17 cellular contexts compared by ENCODE assay signal in genomic region chr20:32319100-32319499, GRCh38.
"Had no signal": no experiment of that assay in that cellular context is flagged by ENCODE, and none has a peak within 500 bp of the region (broad histone marks: within the 10 kb centered on the region; RNA-seq: fewer than 3 reads in every experiment).

No MANE protein-coding gene starts in this region.

- H3K4me1 Mint-ChIP-seq: nephron progenitor cell had no signal

- H3K4me1 ChIP-seq: right atrium auricular region, tibial artery had no signal

- H3K9me3 ChIP-seq: right atrium auricular region, tibial artery had no signal

- ATAC-seq: T-helper 17 cell had no signal

- H3K4me3 Mint-ChIP-seq: activated naive CD8-positive, alpha-beta T cell treated with anti-CD3 and anti-CD28 coated beads, Interleukin-2, amount 10 ng/mL, durations not matched to agents 7 days and 5 days; dendritic cell treated with granulocyte-macrophage colony-stimulating factor and Interleukin-4, amounts not matched to agents 40 ng/mL and 50 ng/mL, for 4 days; nephron progenitor cell; T-helper 17 cell had no signal

- H3K27ac ChIP-seq: epithelial cell of prostate, right atrium auricular region, skin epidermis, tibial artery had no signal

- H3K27ac Mint-ChIP-seq: activated naive CD8-positive, alpha-beta T cell treated with anti-CD3 and anti-CD28 coated beads, Interleukin-2, amount 10 ng/mL, durations not matched to agents 7 days and 5 days; dendritic cell treated with granulocyte-macrophage colony-stimulating factor and Interleukin-4, amounts not matched to agents 40 ng/mL and 50 ng/mL, for 4 days; progenitor cell of endocrine pancreas; T-helper 17 cell had no signal

- DNase-seq: activated CD4-positive, alpha-beta T cell treated with anti-CD3 and anti-CD28 coated beads, Interleukin-2, amount 50 U/mL, for 4 hours; activated CD8-positive, alpha-beta memory T cell treated with anti-CD3 and anti-CD28 coated beads, Interleukin-2, amount 50 U/mL, for 48 hours; activated effector memory CD4-positive, alpha-beta T cell treated with Interleukin-2 at 50 U/mL for 16 hours; activated naive CD8-positive, alpha-beta T cell treated with anti-CD3 and anti-CD28 coated beads, Interleukin-2, amount 10 ng/mL, durations not matched to agents 7 days and 5 days; aorta; foreskin melanocyte; head of caudate nucleus; mesendoderm; nephron progenitor cell; SIG-M5; T-helper 17 cell; tibial artery had no signal

- H3K4me3 ChIP-seq: right atrium auricular region, skin epidermis, tibial artery had no signal

- H3K27me3 Mint-ChIP-seq: activated naive CD8-positive, alpha-beta T cell treated with anti-CD3 and anti-CD28 coated beads, Interleukin-2, amount 10 ng/mL, durations not matched to agents 7 days and 5 days; dendritic cell treated with granulocyte-macrophage colony-stimulating factor and Interleukin-4, amounts not matched to agents 40 ng/mL and 50 ng/mL, for 4 days; progenitor cell of endocrine pancreas; T-helper 17 cell had no signal

- H3K9me3 Mint-ChIP-seq: dendritic cell treated with granulocyte-macrophage colony-stimulating factor and Interleukin-4, amounts not matched to agents 40 ng/mL and 50 ng/mL, for 4 days; nephron progenitor cell had no signal

- H3K27me3 ChIP-seq: right atrium auricular region, tibial artery had no signal
